In genomic region chr1:5746611-5747427, GRCh38 we compare ENCODE assay signal across 1 cellular context.
TF ChIP-seq lines count a peak whose summit lies in the region.

No MANE protein-coding gene starts in this region.

TF ChIP-seq in H1, 55 proteins besides CTCF, POLR2A, EP300 and RAD21:
- no peak for TF ChIP-seq TCF12 (IDR thresholded peaks at IDR 0.05; ENCODE audit: low read depth, low read length)
- TF ChIP-seq KDM4A (IDR thresholded peaks at IDR 0.05; ENCODE audit: low read depth, low read length, severe bottlenecking), result no peak
